7 cellular contexts compared by ENCODE assay signal in the genomic region with DNA sequence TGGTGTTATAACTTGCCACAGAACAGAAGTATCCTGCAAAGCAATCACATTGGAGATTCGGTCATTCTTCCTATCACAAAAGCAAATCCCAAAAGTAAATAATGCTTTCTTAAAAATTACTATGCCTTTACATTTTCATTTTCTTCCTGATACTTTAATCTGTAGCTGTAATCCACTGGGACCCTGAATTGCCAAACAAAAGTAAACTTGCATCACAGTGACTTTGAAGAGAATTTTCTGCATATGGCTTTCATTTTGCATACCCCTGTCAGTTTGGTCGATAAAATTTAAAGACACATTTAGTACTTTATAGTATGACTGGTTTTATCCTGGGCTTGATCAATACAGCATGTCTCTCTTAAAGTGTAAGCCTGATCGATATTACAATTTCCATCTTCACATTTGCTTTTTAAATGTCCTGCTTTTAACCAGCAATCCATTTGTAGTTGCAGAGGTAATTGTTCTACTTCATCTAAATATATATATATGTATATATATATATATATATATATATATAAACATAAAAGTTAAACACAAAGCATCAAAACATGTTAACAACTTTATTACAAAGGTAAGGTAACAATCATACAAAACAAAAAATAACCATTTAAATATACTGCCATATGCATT.
"Had no signal": no experiment of that assay in that cellular context is flagged by ENCODE, and none has a peak within 500 bp of the region (broad histone marks: within the 10 kb centered on the region; RNA-seq: fewer than 3 reads in every experiment).

No MANE protein-coding gene starts in this region.

- H3K36me3 ChIP-seq: HAP-1 had no signal

- H3K9me3 Mint-ChIP-seq: HFFc6 had no signal

- H3K27me3 Mint-ChIP-seq: IgD-negative memory B cell had no signal

- H2AFZ ChIP-seq: GM23248 had no signal

- H3K36me3 Mint-ChIP-seq: IgD-negative memory B cell had no signal

- H3K4me1 Mint-ChIP-seq: IgD-negative memory B cell had no signal

- H3K27ac Mint-ChIP-seq: HFFc6, IgD-negative memory B cell had no signal

- H3K9me3 ChIP-seq: HAP-1 had no signal

- H3K9ac ChIP-seq: GM23248 had no signal

- H3K4me3 Mint-ChIP-seq: HFFc6, IgD-negative memory B cell had no signal

- DNase-seq: GM23248, GOT3, H7, HFFc6 had no signal

- H3K27ac ChIP-seq: GM23248, HL-60 had no signal

- H3K4me3 ChIP-seq: GM23248, HAP-1 had no signal
